ENCODE assay signal across 1 cellular context in genomic region chr3:108953700-108954099, GRCh38.
TF ChIP-seq lines count a peak whose summit lies in the region.

Gene GUCA1C (minus strand): TSS chr3:108953879. CDS start chr3:108953762, 117 bp downstream.

TF ChIP-seq in WTC11, 78 proteins besides CTCF, POLR2A, EP300 and RAD21 (continued from another document):
- TF ChIP-seq, protein P1, sequence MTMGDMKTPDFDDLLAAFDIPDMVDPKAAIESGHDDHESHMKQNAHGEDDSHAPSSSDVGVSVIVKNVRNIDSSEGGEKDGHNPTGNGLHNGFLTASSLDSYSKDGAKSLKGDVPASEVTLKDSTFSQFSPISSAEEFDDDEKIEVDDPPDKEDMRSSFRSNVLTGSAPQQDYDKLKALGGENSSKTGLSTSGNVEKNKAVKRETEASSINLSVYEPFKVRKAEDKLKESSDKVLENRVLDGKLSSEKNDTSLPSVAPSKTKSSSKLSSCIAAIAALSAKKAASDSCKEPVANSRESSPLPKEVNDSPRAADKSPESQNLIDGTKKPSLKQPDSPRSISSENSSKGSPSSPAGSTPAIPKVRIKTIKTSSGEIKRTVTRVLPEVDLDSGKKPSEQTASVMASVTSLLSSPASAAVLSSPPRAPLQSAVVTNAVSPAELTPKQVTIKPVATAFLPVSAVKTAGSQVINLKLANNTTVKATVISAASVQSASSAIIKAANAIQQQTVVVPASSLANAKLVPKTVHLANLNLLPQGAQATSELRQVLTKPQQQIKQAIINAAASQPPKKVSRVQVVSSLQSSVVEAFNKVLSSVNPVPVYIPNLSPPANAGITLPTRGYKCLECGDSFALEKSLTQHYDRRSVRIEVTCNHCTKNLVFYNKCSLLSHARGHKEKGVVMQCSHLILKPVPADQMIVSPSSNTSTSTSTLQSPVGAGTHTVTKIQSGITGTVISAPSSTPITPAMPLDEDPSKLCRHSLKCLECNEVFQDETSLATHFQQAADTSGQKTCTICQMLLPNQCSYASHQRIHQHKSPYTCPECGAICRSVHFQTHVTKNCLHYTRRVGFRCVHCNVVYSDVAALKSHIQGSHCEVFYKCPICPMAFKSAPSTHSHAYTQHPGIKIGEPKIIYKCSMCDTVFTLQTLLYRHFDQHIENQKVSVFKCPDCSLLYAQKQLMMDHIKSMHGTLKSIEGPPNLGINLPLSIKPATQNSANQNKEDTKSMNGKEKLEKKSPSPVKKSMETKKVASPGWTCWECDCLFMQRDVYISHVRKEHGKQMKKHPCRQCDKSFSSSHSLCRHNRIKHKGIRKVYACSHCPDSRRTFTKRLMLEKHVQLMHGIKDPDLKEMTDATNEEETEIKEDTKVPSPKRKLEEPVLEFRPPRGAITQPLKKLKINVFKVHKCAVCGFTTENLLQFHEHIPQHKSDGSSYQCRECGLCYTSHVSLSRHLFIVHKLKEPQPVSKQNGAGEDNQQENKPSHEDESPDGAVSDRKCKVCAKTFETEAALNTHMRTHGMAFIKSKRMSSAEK (CRISPR knock-in tag; IDR thresholded peaks at IDR 0.05; ENCODE audit: borderline replicate concordance), result no peak
